ENCODE assay signal across 8 cellular contexts in genomic region chr16:18570529-18571307, GRCh38. TPM values are rescaled to one million over a fixed set of nuclear protein-coding genes. Genes with fewer than 3 reads are reported as not detected.
DNase-seq lines count a peak whose midpoint lies in the region; ATAC-seq and TF ChIP-seq lines count a peak whose summit lies in the region.
"Not testable (repeated sequence)": the region's sequence is repeated elsewhere in the genome, so short reads cannot be mapped to it uniquely, and the experiment has no call there.

No MANE protein-coding gene starts in this region.

- H3K4me3 ChIP-seq in HUES6 (ENCODE audit: low read depth, low read length) (peak overlapping the region; percentile 38), neural progenitor cell (peak overlapping the region; percentile 29), smooth muscle cell (peak overlapping the region; percentile 21)
- not testable (repeated sequence) for H3K4me3 ChIP-seq in body of pancreas, upper lobe of right lung

- intact Hi-C loops in body of pancreas (cut with DNase I); Right ventricle myocardium inferior (cut with DNase I); left colon (cut with DNase I, micrococcal nuclease); upper lobe of right lung (cut with DNase I): not testable (repeated sequence)

- not testable (repeated sequence) for H3K4me1 ChIP-seq in HUES6 (ENCODE audit: control insufficient read depth, insufficient read depth, low read length); body of pancreas; neural progenitor cell; smooth muscle cell (ENCODE audit: low read depth); upper lobe of right lung

- not testable (repeated sequence) for H4K20me1 ChIP-seq in neural progenitor cell (ENCODE audit: low read depth); smooth muscle cell (ENCODE audit: low read depth)

- TF ChIP-seq CTCF in body of pancreas (IDR thresholded peaks at IDR 0.05); neural progenitor cell (IDR thresholded peaks at IDR 0.05); smooth muscle cell (IDR thresholded peaks at IDR 0.05; ENCODE audit: borderline replicate concordance, insufficient read depth, poor library complexity, severe bottlenecking); upper lobe of right lung (IDR thresholded peaks at IDR 0.05): not testable (repeated sequence)

- TF ChIP-seq POLR2A in body of pancreas (IDR thresholded peaks at IDR 0.05): not testable (repeated sequence)

- ATAC-seq in activated CD8-positive, alpha-beta T cell treated with anti-CD3 and anti-CD28 coated beads, Interleukin-2, amount 10 ng/mL, durations not matched to agents 7 days and 5 days: peak; percentile 56
- peak; percentile 83 for ATAC-seq in body of pancreas
- ATAC-seq in Right ventricle myocardium inferior: peak; percentile 53
- peak; percentile 94 for ATAC-seq in left colon
- ATAC-seq in upper lobe of right lung: peak; percentile 85

- not testable (repeated sequence) for H3K36me3 ChIP-seq in HUES6 (ENCODE audit: control insufficient read depth, insufficient read depth, low read length); body of pancreas (replicated peaks in 1 of 2; ENCODE audit: insufficient read depth in 1 of 2, low read depth in 2 of 2); neural progenitor cell; smooth muscle cell (ENCODE audit: low read depth); upper lobe of right lung

- H3K9me3 ChIP-seq in HUES6 (ENCODE audit: control insufficient read depth, insufficient read depth, low read depth, low read length); body of pancreas; neural progenitor cell (ENCODE audit: low read depth); smooth muscle cell (replicated peaks; ENCODE audit: low read depth); upper lobe of right lung: not testable (repeated sequence)

- H3K79me2 ChIP-seq in neural progenitor cell (ENCODE audit: low read depth); smooth muscle cell (ENCODE audit: low read depth): not testable (repeated sequence)

- H3K9me3 Mint-ChIP-seq in activated CD8-positive, alpha-beta T cell treated with anti-CD3 and anti-CD28 coated beads, Interleukin-2, amount 10 ng/mL, durations not matched to agents 7 days and 5 days (ENCODE audit: insufficient read depth); neural progenitor cell: not testable (repeated sequence)

- H3K4me1 Mint-ChIP-seq in activated CD8-positive, alpha-beta T cell treated with anti-CD3 and anti-CD28 coated beads, Interleukin-2, amount 10 ng/mL, durations not matched to agents 7 days and 5 days (ENCODE audit: low read depth); neural progenitor cell: not testable (repeated sequence)

- CTCF ChIA-PET in activated CD8-positive, alpha-beta T cell treated with anti-CD3 and anti-CD28 coated beads, Interleukin-2, amount 10 ng/mL, durations not matched to agents 7 days and 5 days (lab: Charles Lee): not testable (repeated sequence)

- not testable (repeated sequence) for H3F3A ChIP-seq in neural progenitor cell (ENCODE audit: low read depth); smooth muscle cell (ENCODE audit: low read depth)

- not testable (repeated sequence) for H3K27ac ChIP-seq in HUES6 (ENCODE audit: low read depth, low read length); body of pancreas; neural progenitor cell; smooth muscle cell (ENCODE audit: low read depth); upper lobe of right lung

- POLR2A ChIA-PET in activated CD8-positive, alpha-beta T cell treated with anti-CD3 and anti-CD28 coated beads, Interleukin-2, amount 10 ng/mL, durations not matched to agents 7 days and 5 days (lab: Charles Lee): not testable (repeated sequence)

- H3K27me3 Mint-ChIP-seq in activated CD8-positive, alpha-beta T cell treated with anti-CD3 and anti-CD28 coated beads, Interleukin-2, amount 10 ng/mL, durations not matched to agents 7 days and 5 days (ENCODE audit: low read depth); neural progenitor cell (ENCODE audit: insufficient read depth, low read depth): not testable (repeated sequence)

- not testable (repeated sequence) for H3K4me3 Mint-ChIP-seq in activated CD8-positive, alpha-beta T cell treated with anti-CD3 and anti-CD28 coated beads, Interleukin-2, amount 10 ng/mL, durations not matched to agents 7 days and 5 days; neural progenitor cell

- 2 to 13% methylated on average over 10 to 17 of the region's 46 CpGs for WGBS in body of pancreas, 2 donors
- 25% methylated on average over 17 of the region's 46 CpGs for WGBS in smooth muscle cell (ENCODE audit: low lambda C conversion rate)

- not testable (repeated sequence) for H3K27ac Mint-ChIP-seq in activated CD8-positive, alpha-beta T cell treated with anti-CD3 and anti-CD28 coated beads, Interleukin-2, amount 10 ng/mL, durations not matched to agents 7 days and 5 days; neural progenitor cell

- H2AFZ ChIP-seq in neural progenitor cell (replicated peaks); smooth muscle cell (ENCODE audit: low read depth): not testable (repeated sequence)

- not testable (repeated sequence) for H3K36me3 Mint-ChIP-seq in activated CD8-positive, alpha-beta T cell treated with anti-CD3 and anti-CD28 coated beads, Interleukin-2, amount 10 ng/mL, durations not matched to agents 7 days and 5 days (ENCODE audit: low read depth); neural progenitor cell

- not testable (repeated sequence) for DNase-seq in activated CD8-positive, alpha-beta T cell treated with anti-CD3 and anti-CD28 coated beads, Interleukin-2, amount 10 ng/mL, durations not matched to agents 7 days and 5 days; Right ventricle myocardium inferior (ENCODE audit: missing footprints); neural progenitor cell (ENCODE audit: low spot score); smooth muscle cell (lab: John Stamatoyannopoulos, UW; ENCODE audit: unreplicated experiment); upper lobe of right lung
- DNase-seq in body of pancreas: peak; percentile 28 to 63 (median 45)
- peak; percentile 39 to 49 for DNase-seq in left colon

- not testable (repeated sequence) for H3K27me3 ChIP-seq in HUES6 (ENCODE audit: control insufficient read depth, insufficient read depth, low read length); body of pancreas; smooth muscle cell (ENCODE audit: low read depth); upper lobe of right lung
- peaks cover 15% of the 10 kb centered on the region for H3K27me3 ChIP-seq in neural progenitor cell

- H3K4me2 ChIP-seq in neural progenitor cell (peak overlapping the region; percentile 22), smooth muscle cell (peak overlapping the region; percentile 36)

- not testable (repeated sequence) for H3K9ac ChIP-seq in HUES6 (ENCODE audit: low read length); neural progenitor cell; smooth muscle cell (ENCODE audit: low read depth)

RNA-seq across cellular contexts. Expression of gene NOMO2, which starts 8.8 kb away (rescaled TPM):
- 10 to 100 TPM; 89.4 to 97.8 TPM for total RNA-seq in activated CD8-positive, alpha-beta T cell treated with anti-CD3 and anti-CD28 coated beads, Interleukin-2, amount 10 ng/mL, durations not matched to agents 7 days and 5 days
- total RNA-seq in body of pancreas (100 to 1,000 TPM in 1 of 2 donors, 10 to 100 TPM in 1; 89.0 to 172 TPM), Right ventricle myocardium inferior (175 TPM), left colon (100 to 1,000 TPM in 1 of 2 donors, 10 to 100 TPM in 1; 73.1 to 129 TPM), neural progenitor cell (ENCODE audit: low replicate concordance) (52.2 and 56.7 TPM in 2 replicates), smooth muscle cell (67.7 and 87.1 TPM in 2 replicates), upper lobe of right lung (103 TPM)
- polyA plus RNA-seq in smooth muscle cell: 114 and 125 TPM in 2 replicates
